In the genomic region with DNA sequence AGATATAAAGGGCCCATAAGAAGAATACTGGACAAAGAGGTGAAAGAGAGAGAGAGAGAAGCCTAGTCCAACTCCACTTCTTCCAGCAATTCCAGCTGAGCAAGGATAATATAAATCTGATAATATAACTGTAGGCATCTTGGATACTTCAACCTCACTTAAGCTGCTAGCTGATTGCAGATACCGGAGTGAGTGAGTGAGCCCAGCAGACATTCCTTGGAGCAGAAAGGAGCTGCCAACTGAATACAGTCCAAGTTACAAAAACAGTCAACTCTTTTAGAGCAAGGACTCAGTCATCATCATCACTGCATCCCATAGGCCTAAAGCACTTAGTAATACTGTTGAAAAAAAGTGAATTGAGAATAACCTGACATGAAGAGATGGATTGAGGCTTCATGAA, we compare ENCODE assay signal across 22 cellular contexts.
"Had no signal": no experiment of that assay in that cellular context is flagged by ENCODE, and none has a peak within 500 bp of the region (broad histone marks: within the 10 kb centered on the region; RNA-seq: fewer than 3 reads in every experiment).

No MANE protein-coding gene starts in this region.

- H3K4me3 ChIP-seq: MG63, SJSA1, SK-N-MC had no signal

- H3K36me3 ChIP-seq: MG63, SJSA1 had no signal

- H3K4me1 ChIP-seq: SJSA1 had no signal

- H3K9me3 ChIP-seq: MG63, SJSA1 had no signal

- H3K27ac ChIP-seq: HL-60, SJSA1, SK-N-MC had no signal

- H3K27me3 ChIP-seq: MG63, SJSA1 had no signal

- DNase-seq: KBM-7, MG63, NCI-H1092, NCI-H1105 treated with DMSO at 0.1 percent for 48 hours, NCI-H1417 treated with DMSO at 0.1 percent for 48 hours, NCI-H146, NCI-H1694 treated with DMSO at 0.1 percent for 48 hours, NCI-H1930, NCI-H2081, NCI-H2107, NCI-H2227 treated with DMSO at 0.1 percent for 48 hours, NCI-H446, NCI-H510A, NCI-H524 treated with DMSO at 0.1 percent for 48 hours, NCI-H69, NCI-H774, Right ventricle myocardium superior, RPMI8226, SIG-M5 had no signal
